ENCODE assay signal across 1 cellular context in genomic region chr15:75903331-75904240, GRCh38.
TF ChIP-seq lines count a peak whose summit lies in the region.

FBXO22 (plus strand) TSS chr15:75903878; CDS start chr15:75903964, 86 bp downstream.

TF ChIP-seq in HepG2, 621 proteins besides CTCF, POLR2A, EP300 and RAD21 (continued from another document):
- TF ChIP-seq ZEB1 (IDR thresholded peaks at IDR 0.05; ENCODE audit: insufficient replicate concordance, low read depth): no peak
- peak; percentile 84 for TF ChIP-seq ZNF605 (CRISPR knock-in tag; IDR thresholded peaks at IDR 0.05)
- peak; percentile 88 for TF ChIP-seq PITX1 (CRISPR knock-in tag; IDR thresholded peaks at IDR 0.05)
- TF ChIP-seq MTF1 (CRISPR knock-in tag; IDR thresholded peaks at IDR 0.05): 0 out of 2 replicates have a peak, but pooled peaks have one; percentile 38
- TF ChIP-seq KDM6A (CRISPR knock-in tag; IDR thresholded peaks at IDR 0.05; ENCODE audit: low read depth): no peak
- TF ChIP-seq MIER2 (CRISPR knock-in tag; IDR thresholded peaks at IDR 0.05): no peak
